ENCODE assay signal across 15 cellular contexts in genomic region chr22:45966320-45966891, GRCh38.
DNase-seq lines count a peak whose midpoint lies in the region; ATAC-seq and TF ChIP-seq lines count a peak whose summit lies in the region.
"Had no signal": no experiment of that assay in that cellular context is flagged by ENCODE, and none has a peak within 500 bp of the region (broad histone marks: within the 10 kb centered on the region; RNA-seq: fewer than 3 reads in every experiment).

No MANE protein-coding gene starts in this region.

- H3K27me3 ChIP-seq in MM.1S (replicated peaks; ENCODE audit: insufficient read depth, low read length): peaks cover 92% of the 10 kb centered on the region

- no peak overlapping the region for H3K9ac ChIP-seq in MM.1S (ENCODE audit: low read length)

- no peak overlapping the region for H3K27ac ChIP-seq in MM.1S (ENCODE audit: low read length)
- H3K27ac ChIP-seq: neutrophil, tibial nerve had no signal

- DNase-seq in DMS79 (lab: John Stamatoyannopoulos, UW): peak; percentile 35
- DNase-seq in MM.1S: peak; percentile 21
- DNase-seq in NCI-H345 treated with DMSO at 0.1 percent for 48 hours (lab: John Stamatoyannopoulos, UW; ENCODE audit: unreplicated experiment): peak; percentile 70
- DNase-seq in glomerular visceral epithelial cell (ENCODE audit: extremely low spot score): peak; percentile 60
- no peak for DNase-seq in NCI-H1048 (lab: John Stamatoyannopoulos, UW)
- DNase-seq in cerebellar cortex (ENCODE audit: low spot score): no peak
- DNase-seq: activated CD4-positive, alpha-beta T cell treated with anti-CD3 and anti-CD28 coated beads for 36 hours; H9; left ventricle myocardium superior; small intestine had no signal

- no peaks in the 10 kb centered on the region for H3F3A ChIP-seq in MM.1S (ENCODE audit: insufficient read depth, low read length)

- no peaks in the 10 kb centered on the region for H3K79me2 ChIP-seq in MM.1S (ENCODE audit: low read length)

- TF ChIP-seq CTCF in MM.1S (IDR thresholded peaks at IDR 0.05; ENCODE audit: low read length): no peak

- no peak overlapping the region for H2AFZ ChIP-seq in MM.1S (ENCODE audit: low read length)

- H3K4me2 ChIP-seq in MM.1S (ENCODE audit: low read depth, low read length): no peak overlapping the region

- ATAC-seq in HG03354 (IDR thresholded peaks at IDR 0.05; ENCODE audit: poor library complexity, severe bottlenecking, unreplicated experiment): no peak
- no peak for ATAC-seq in HG03108 (IDR thresholded peaks at IDR 0.05; ENCODE audit: unreplicated experiment)
- ATAC-seq: activated CD4-positive, alpha-beta T cell treated with anti-CD3 and anti-CD28 coated beads for 36 hours; GM12878; left ventricle myocardium superior had no signal

- no peaks in the 10 kb centered on the region for H3K9me3 ChIP-seq in MM.1S (replicated peaks; ENCODE audit: insufficient read depth, low read length)
- H3K9me3 ChIP-seq: neutrophil, tibial nerve had no signal

- no peaks in the 10 kb centered on the region for H3K36me3 ChIP-seq in MM.1S (replicated peaks; ENCODE audit: insufficient read depth, low read length)
- H3K36me3 ChIP-seq: neutrophil, tibial nerve had no signal

- H3K4me1 ChIP-seq in MM.1S (ENCODE audit: low read length): no peaks in the 10 kb centered on the region

- H3K4me3 ChIP-seq in MM.1S (ENCODE audit: low read length): no peak overlapping the region
- H3K4me3 ChIP-seq: GM12878, tibial nerve had no signal

- H4K20me1 ChIP-seq in MM.1S (ENCODE audit: insufficient read depth, low read length): no peaks in the 10 kb centered on the region

- H3K9me2 ChIP-seq in MM.1S (replicated peaks; ENCODE audit: insufficient read depth, low read length): no peaks in the 10 kb centered on the region

Comparison
In these comparisons a context has a peak if more than half of its experiments do, and no peak if none do; other contexts are left out.
1. DNase-seq: peak in DMS79 (single experiment), MM.1S (single experiment), NCI-H345 treated with DMSO at 0.1 percent for 48 hours (single experiment) and glomerular visceral epithelial cell (single experiment); none in NCI-H1048 (single experiment) and cerebellar cortex (single experiment).